Comparison of ENCODE assay signal across 1 cellular context in genomic region chr11:75350743-75351540, GRCh38.
TF ChIP-seq lines count a peak whose summit lies in the region.

No MANE protein-coding gene starts in this region.

TF ChIP-seq in HepG2, 621 proteins besides CTCF, POLR2A, EP300 and RAD21 (continued from another document and continues in another):
- TF ChIP-seq PRDM10 (CRISPR knock-in tag; IDR thresholded peaks at IDR 0.05; ENCODE audit: low read depth) (no peak), HNF1B (CRISPR knock-in tag; IDR thresholded peaks at IDR 0.05) (no peak), ZNF567 (CRISPR knock-in tag; IDR thresholded peaks at IDR 0.05; ENCODE audit: borderline replicate concordance) (no peak), UBTF (CRISPR knock-in tag; IDR thresholded peaks at IDR 0.05) (peak; percentile 45), ELK4 (CRISPR knock-in tag; IDR thresholded peaks at IDR 0.05; ENCODE audit: borderline replicate concordance) (no peak), TERF1 (CRISPR knock-in tag; IDR thresholded peaks at IDR 0.05) (peak; percentile 10; the same call in 1 of the 2 replicates), ZNF577 (CRISPR knock-in tag; IDR thresholded peaks at IDR 0.05; ENCODE audit: borderline replicate concordance, low read depth) (no peak), CCDC6 (CRISPR knock-in tag; IDR thresholded peaks at IDR 0.05) (peak; percentile 56; the same call in 1 of the 2 replicates), NFKBIZ (CRISPR knock-in tag; IDR thresholded peaks at IDR 0.05) (no peak), PITX1 (CRISPR knock-in tag; IDR thresholded peaks at IDR 0.05) (no peak), MIER3 (CRISPR knock-in tag; IDR thresholded peaks at IDR 0.05; ENCODE audit: borderline replicate concordance) (no peak), ZNF17 (CRISPR knock-in tag; IDR thresholded peaks at IDR 0.05) (no peak), ZBTB21 (CRISPR knock-in tag; IDR thresholded peaks at IDR 0.05) (no peak), BRD4 (CRISPR knock-in tag; IDR thresholded peaks at IDR 0.05) (peak; percentile 76), ZFP36L1 (CRISPR knock-in tag; IDR thresholded peaks at IDR 0.05) (0 out of 2 replicates have a peak, but pooled peaks have one; percentile 47), ZNF451 (CRISPR knock-in tag; IDR thresholded peaks at IDR 0.05) (no peak), ZNF747 (CRISPR knock-in tag; IDR thresholded peaks at IDR 0.05; ENCODE audit: borderline replicate concordance) (no peak; the same call in none of the 2 replicates), ARID4A (CRISPR knock-in tag; IDR thresholded peaks at IDR 0.05; ENCODE audit: borderline replicate concordance) (no peak; the same call in 1 of the 2 replicates), HNRNPH1 (optimal IDR thresholded peaks at IDR 0.05; ENCODE audit: low read depth, low read length) (no peak), ZNF34 (CRISPR knock-in tag; IDR thresholded peaks at IDR 0.05; ENCODE audit: borderline replicate concordance) (peak; percentile 45; the same call in 1 of the 2 replicates), TBX3 (IDR thresholded peaks at IDR 0.05; ENCODE audit: borderline replicate concordance) (no peak), NCOA5 (CRISPR knock-in tag; IDR thresholded peaks at IDR 0.05) (no peak), CSRNP1 (CRISPR knock-in tag; IDR thresholded peaks at IDR 0.05) (0 out of 2 replicates have a peak, but pooled peaks have one; percentile 43), CENPBD1 (CRISPR knock-in tag; IDR thresholded peaks at IDR 0.05; ENCODE audit: borderline replicate concordance, low read depth) (no peak; the same call in 1 of the 2 replicates), ZNF44 (CRISPR knock-in tag; IDR thresholded peaks at IDR 0.05) (no peak), ZNF549 (CRISPR knock-in tag; IDR thresholded peaks at IDR 0.05) (no peak), NR2C2 (CRISPR knock-in tag; IDR thresholded peaks at IDR 0.05; ENCODE audit: borderline replicate concordance) (no peak), DNMT1 (CRISPR knock-in tag; IDR thresholded peaks at IDR 0.05) (no peak; the same call in 1 of the 2 replicates), ZNF441 (CRISPR knock-in tag; IDR thresholded peaks at IDR 0.05; ENCODE audit: borderline replicate concordance) (0 out of 2 replicates have a peak, but pooled peaks have one; percentile 33), NFAT5 (CRISPR knock-in tag; IDR thresholded peaks at IDR 0.05) (0 out of 2 replicates have a peak, but pooled peaks have one; percentile 16), ZFP41 (CRISPR knock-in tag; IDR thresholded peaks at IDR 0.05; ENCODE audit: borderline replicate concordance) (no peak), ZBTB14 (CRISPR knock-in tag; IDR thresholded peaks at IDR 0.05) (no peak; the same call in none of the 2 replicates)
